ENCODE assay signal across 11 cellular contexts in genomic region chr12:109797905-109798669, GRCh38. TPM values are rescaled to one million over a fixed set of nuclear protein-coding genes. Genes with fewer than 3 reads are reported as not detected.
DNase-seq lines count a peak whose midpoint lies in the region; ATAC-seq and TF ChIP-seq lines count a peak whose summit lies in the region.
"Had no signal": no experiment of that assay in that cellular context is flagged by ENCODE, and none has a peak within 500 bp of the region (broad histone marks: within the 10 kb centered on the region; RNA-seq: fewer than 3 reads in every experiment).

No MANE protein-coding gene starts in this region.

- H3K4me3 ChIP-seq in BE2C (ENCODE audit: low read depth, low read length) = no peak overlapping the region
- H3K4me3 ChIP-seq in PC-3 (ENCODE audit: low read length) = no peak overlapping the region
- no peak overlapping the region for H3K4me3 ChIP-seq in fibroblast of villous mesenchyme (ENCODE audit: low read depth, low read length)
- H3K4me3 ChIP-seq: body of pancreas had no signal

- no peaks in the 10 kb centered on the region for H3K27me3 Mint-ChIP-seq in mesothelial cell of epicardium (ENCODE audit: low read depth)

- H3K27me3 ChIP-seq in BE2C (peaks cover 8% of the 10 kb centered on the region), PC-3 (ENCODE audit: low read length) (no peaks in the 10 kb centered on the region)
- H3K27me3 ChIP-seq: body of pancreas had no signal

- no peaks in the 10 kb centered on the region for H3K9me2 ChIP-seq in PC-3 (replicated peaks; ENCODE audit: low read length)

- intact Hi-C loops in PC-3 (cut with micrococcal nuclease) = no loop called here

- no peak overlapping the region for H3K4me3 Mint-ChIP-seq in mesothelial cell of epicardium

- no peaks in the 10 kb centered on the region for H3K36me3 Mint-ChIP-seq in mesothelial cell of epicardium

- H3K4me2 ChIP-seq in PC-3 (ENCODE audit: low read length) = no peak overlapping the region

- no peak overlapping the region for H3K9ac ChIP-seq in PC-3 (ENCODE audit: low read length)

- CTCF ChIA-PET in PC-3 (lab: Charles Lee) = no interaction called here

- ATAC-seq in PC-3 = peak; percentile 58
- ATAC-seq: body of pancreas, Right ventricle myocardium inferior had no signal

- no peak overlapping the region for H3K27ac ChIP-seq in PC-3 (ENCODE audit: low read length)
- H3K27ac ChIP-seq: body of pancreas had no signal

- peaks cover 4% of the 10 kb centered on the region for H3K4me1 Mint-ChIP-seq in mesothelial cell of epicardium

- no peaks in the 10 kb centered on the region for H3K79me2 ChIP-seq in PC-3 (ENCODE audit: low read length)

- no peak overlapping the region for H2AFZ ChIP-seq in PC-3 (ENCODE audit: low read length)

- TF ChIP-seq CTCF in BE2C (IDR thresholded peaks at IDR 0.05; ENCODE audit: low read depth, low read length) (peak; percentile 50), GM13977 (IDR thresholded peaks at IDR 0.05; ENCODE audit: extremely low read depth, insufficient read depth, missing control alignments) (peak; percentile 37), PC-3 (conservative IDR thresholded peaks at IDR 0.05; ENCODE audit: low read depth, low read length) (peak; percentile 66), fibroblast of villous mesenchyme (IDR thresholded peaks at IDR 0.05; ENCODE audit: insufficient read depth, low read depth, low read length) (peak; percentile 0), mesothelial cell of epicardium (IDR thresholded peaks at IDR 0.05; ENCODE audit: unreplicated experiment) (no peak)

- H4K20me1 ChIP-seq in PC-3 (ENCODE audit: low read length) = no peaks in the 10 kb centered on the region

- DNase-seq in BE2C = no peak
- no peak for DNase-seq in GM13977 (ENCODE audit: low spot score)
- peak; percentile 44 for DNase-seq in PC-3
- no peak for DNase-seq in fibroblast of villous mesenchyme (ENCODE audit: low read depth)
- DNase-seq in NCI-H446 (lab: John Stamatoyannopoulos, UW) = no peak
- DNase-seq in mesothelial cell of epicardium (ENCODE audit: low spot score in 2 of 2, unreplicated experiment in 2 of 2) = no peak
- no peak for DNase-seq in stimulated activated CD4-positive, alpha-beta T cell treated with anti-CD3 and anti-CD28 coated beads, Interleukin-4, amount 100 ng/mL, for 1 hour
- DNase-seq in mucosa of gallbladder (ENCODE audit: low spot score) = no peak
- DNase-seq: body of pancreas had no signal

- no peaks in the 10 kb centered on the region for H3F3A ChIP-seq in PC-3 (ENCODE audit: low read length, unreplicated experiment)

- H3K4me1 ChIP-seq in BE2C (no peaks in the 10 kb centered on the region), PC-3 (ENCODE audit: insufficient read depth, low read length) (peaks cover 7% of the 10 kb centered on the region; the same call in 1 of the 2 replicates)
- H3K4me1 ChIP-seq: body of pancreas had no signal

- no peaks in the 10 kb centered on the region for H3K9me3 Mint-ChIP-seq in mesothelial cell of epicardium

- in situ Hi-C loops in GM13977 (cut with MboI; ENCODE audit: low pct_unique_long_range_greater_than_20kb, low sequenced_read_pairs, unreplicated experiment) = no loop called here

- no peaks in the 10 kb centered on the region for H3K36me3 ChIP-seq in BE2C
- no peaks in the 10 kb centered on the region for H3K36me3 ChIP-seq in PC-3 (ENCODE audit: low read depth, low read length)

- no TSS peak for BruUV-seq in PC-3 (replicated peaks; lab: Mats Ljungman, UMichigan)

- H3K9me3 ChIP-seq in BE2C = no peaks in the 10 kb centered on the region
- no peaks in the 10 kb centered on the region for H3K9me3 ChIP-seq in PC-3 (ENCODE audit: low read length)
- H3K9me3 ChIP-seq: body of pancreas had no signal

- no peak overlapping the region for H3K27ac Mint-ChIP-seq in mesothelial cell of epicardium

- POLR2A ChIA-PET in PC-3 (lab: Charles Lee; ENCODE audit: unreplicated experiment) = no interaction called here

RNA-seq across cellular contexts. Expression of gene TRPV4, which starts 35.1 kb away (rescaled TPM):
- polyA plus RNA-seq in BE2C (2012; ENCODE audit: insufficient read depth, insufficient read length, low read depth) = not detected
- total RNA-seq in PC-3 (2014; rRNA removed) (1.6 and 2.4 TPM in 2 replicates), fibroblast of villous mesenchyme (0.43 and 0.97 TPM in 2 replicates), mesothelial cell of epicardium (3.7 to 4.3 TPM (median 4.1 TPM) in 3 replicates), mucosa of gallbladder (2.1 TPM)
- total RNA-seq: G401 had no signal
